Comparison of ENCODE assay signal across 22 cellular contexts in the genomic region with DNA sequence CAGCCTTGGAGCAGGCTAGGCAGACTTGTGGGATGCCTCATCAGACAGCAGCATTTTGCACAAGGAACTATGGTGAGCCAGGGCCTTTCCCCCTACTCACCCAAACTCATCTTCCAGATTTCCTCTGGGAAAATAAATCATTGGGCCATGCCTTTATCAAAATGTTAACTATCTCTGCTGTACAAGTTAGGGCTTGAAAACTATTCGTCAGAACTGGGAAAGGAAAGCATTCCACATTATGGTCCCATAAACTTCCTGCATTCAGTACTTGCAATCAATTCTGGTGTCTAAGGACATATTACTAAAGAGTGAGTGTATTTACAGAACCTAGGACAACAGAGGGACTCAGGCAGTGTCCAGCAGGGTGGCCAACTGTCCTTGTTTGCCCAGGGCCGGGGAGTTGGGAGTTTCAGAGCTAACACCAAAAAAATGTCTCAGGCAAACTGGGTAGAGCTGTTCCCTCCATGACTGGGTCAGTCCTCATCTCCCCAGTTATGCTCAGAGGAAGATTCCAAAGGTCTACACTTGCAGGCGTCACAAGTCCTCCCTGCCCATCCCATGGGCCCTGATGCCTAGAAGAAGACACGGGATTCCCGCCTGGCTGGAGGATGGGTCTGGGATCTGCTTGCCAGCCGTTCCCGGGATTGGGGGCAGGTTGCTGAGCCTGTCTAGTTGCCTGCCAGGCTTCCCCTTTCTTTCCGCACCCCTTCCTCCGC.
A peak's percentile ranks its signal among the peaks of the same experiment; 100 is the strongest.
DNase-seq lines count a peak whose midpoint lies in the region; ATAC-seq, FAIRE-seq and TF ChIP-seq lines count a peak whose summit lies in the region.
"Had no signal": no experiment of that assay in that cellular context is flagged by ENCODE, and none has a peak within 500 bp of the region (broad histone marks: within the 10 kb centered on the region; RNA-seq: fewer than 3 reads in every experiment).

No MANE protein-coding gene starts in this region.

- no peak overlapping the region for H3K4me3 ChIP-seq in ascending aorta
- no peak overlapping the region for H3K4me3 ChIP-seq in esophagus squamous epithelium
- no peak overlapping the region for H3K4me3 ChIP-seq in sigmoid colon
- no peak overlapping the region for H3K4me3 ChIP-seq in small intestine (ENCODE audit: low read depth in 1 of 2, low read length in 2 of 2)
- H3K4me3 ChIP-seq: BLaER1 treated with 17β-estradiol and CSF1 and Interleukin-3, amounts not matched to agents 10 nM and 100 nM; GM12878; SK-N-MC had no signal

- peak overlapping the region; percentile 82 to 85 for H3K27ac ChIP-seq in ascending aorta
- H3K27ac ChIP-seq in esophagus squamous epithelium = peak overlapping the region in 3 of 4 donors; percentile 67 to 75 (median 67)
- peak overlapping the region; percentile 67 to 88 (median 82) for H3K27ac ChIP-seq in sigmoid colon
- no peak overlapping the region for H3K27ac ChIP-seq in small intestine (ENCODE audit: low read depth in 1 of 2, low read length in 1 of 2)
- H3K27ac ChIP-seq: BLaER1 treated with 17β-estradiol and CSF1 and Interleukin-3, amounts not matched to agents 10 nM and 100 nM; SK-N-MC had no signal

- 81 to 82% methylated on average over 3 to 9 of the region's 9 CpGs for WGBS in esophagus squamous epithelium, 2 donors
- 94 to 95% methylated on average over 9 of the region's 9 CpGs for WGBS in sigmoid colon, 2 donors
- 89 to 94% (median 90%) methylated on average over 9 of the region's 9 CpGs for WGBS in small intestine, 3 donors

- no peak for TF ChIP-seq CTCF in ascending aorta (IDR thresholded peaks at IDR 0.05)
- TF ChIP-seq CTCF in esophagus squamous epithelium (IDR thresholded peaks at IDR 0.05) = no peak
- TF ChIP-seq CTCF in sigmoid colon (IDR thresholded peaks at IDR 0.05) = no peak

- H3K27me3 Mint-ChIP-seq in activated CD4-positive, alpha-beta memory T cell treated with anti-CD3 and anti-CD28 coated beads for 36 hours = peaks cover 4% of the 10 kb centered on the region

- H3K4me1 ChIP-seq in ascending aorta (peaks cover 0 to 22% of the 10 kb centered on the region in 2 donors), esophagus squamous epithelium (peaks cover 0 to 9% (median 7%) of the 10 kb centered on the region in 3 donors), sigmoid colon (peaks cover 0 to 37% (median 25%) of the 10 kb centered on the region in 4 donors), small intestine (ENCODE audit: control insufficient read depth in 2 of 2, insufficient read depth in 1 of 2, low read depth in 1 of 2, low read length in 1 of 2) (peaks cover 0 to 1% of the 10 kb centered on the region in 2 donors)
- H3K4me1 ChIP-seq: BLaER1 treated with 17β-estradiol and CSF1 and Interleukin-3, amounts not matched to agents 10 nM and 100 nM had no signal

- H3K9me3 ChIP-seq in ascending aorta (no peaks in the 10 kb centered on the region), esophagus squamous epithelium (no peaks in the 10 kb centered on the region), sigmoid colon (no peaks in the 10 kb centered on the region), small intestine (ENCODE audit: control insufficient read depth, low read depth) (no peaks in the 10 kb centered on the region)

- FAIRE-seq in small intestine (lab: Jason Lieb, UNC) = no peak
- FAIRE-seq: GM12878 had no signal

- DNase-seq in HPDE6-E6E7 (ENCODE audit: extremely low spot score) = peak; percentile 27
- no peak for DNase-seq in ascending aorta (ENCODE audit: low spot score in 2 of 2)
- no peak for DNase-seq in esophagus squamous epithelium (lab: John Stamatoyannopoulos, UW)
- DNase-seq in sigmoid colon = no peak
- DNase-seq in small intestine = no peak
- DNase-seq in activated CD4-positive, alpha-beta memory T cell treated with anti-CD3 and anti-CD28 coated beads for 36 hours = no peak
- DNase-seq in cortex of kidney (lab: John Stamatoyannopoulos, UW) = no peak
- DNase-seq: CD8-positive, alpha-beta memory T cell; DMS53; EL; NCI-H1092 treated with DMSO at 0.1 percent for 48 hours; NCI-H146; NCI-H2029 treated with DMSO at 0.1 percent for 48 hours; NCI-H2171 treated with DMSO at 0.1 percent for 48 hours; NCI-H446; NCI-H526 treated with DMSO at 0.1 percent for 48 hours; SHP77 had no signal

- H3K27me3 ChIP-seq in ascending aorta = no peaks in the 10 kb centered on the region
- H3K27me3 ChIP-seq in esophagus squamous epithelium = no peaks in the 10 kb centered on the region
- H3K27me3 ChIP-seq in sigmoid colon = no peaks in the 10 kb centered on the region
- H3K27me3 ChIP-seq in small intestine (ENCODE audit: control insufficient read depth in 2 of 2, insufficient read depth in 2 of 2, low read length in 2 of 2) = no peaks in the 10 kb centered on the region

- POLR2A ChIA-PET in activated CD4-positive, alpha-beta memory T cell treated with anti-CD3 and anti-CD28 coated beads for 36 hours (lab: Charles Lee) = no interaction called here

- no peak for ATAC-seq in HG03432 (IDR thresholded peaks at IDR 0.05; ENCODE audit: unreplicated experiment)
- ATAC-seq: GM12878, Panc1 had no signal

- H3K4me1 Mint-ChIP-seq in activated CD4-positive, alpha-beta memory T cell treated with anti-CD3 and anti-CD28 coated beads for 36 hours (ENCODE audit: low read depth) = no peaks in the 10 kb centered on the region
- H3K4me1 Mint-ChIP-seq: CD8-positive, alpha-beta memory T cell had no signal

- CTCF ChIA-PET in activated CD4-positive, alpha-beta memory T cell treated with anti-CD3 and anti-CD28 coated beads for 36 hours (lab: Charles Lee) = interaction anchor here (1.5 kb wide), 1 partner anchor 35 kb away, joined by 4 read pairs; no protein-coding TSS in a partner anchor

- H3K27ac Mint-ChIP-seq in activated CD4-positive, alpha-beta memory T cell treated with anti-CD3 and anti-CD28 coated beads for 36 hours = no peak overlapping the region

- H3K36me3 ChIP-seq in ascending aorta = peaks cover 14 to 23% of the 10 kb centered on the region in 2 donors
- peaks cover 0 to 4% (median 0%) of the 10 kb centered on the region in 3 donors for H3K36me3 ChIP-seq in esophagus squamous epithelium
- no peaks in the 10 kb centered on the region for H3K36me3 ChIP-seq in sigmoid colon
- no peaks in the 10 kb centered on the region for H3K36me3 ChIP-seq in small intestine (ENCODE audit: control insufficient read depth in 2 of 2, insufficient read depth in 2 of 2, low read length in 2 of 2)
- H3K36me3 ChIP-seq: BLaER1 treated with 17β-estradiol and CSF1 and Interleukin-3, amounts not matched to agents 10 nM and 100 nM had no signal

- H3K4me3 Mint-ChIP-seq in activated CD4-positive, alpha-beta memory T cell treated with anti-CD3 and anti-CD28 coated beads for 36 hours = no peak overlapping the region
- H3K4me3 Mint-ChIP-seq: CD8-positive, alpha-beta memory T cell had no signal

- peaks cover 1% of the 10 kb centered on the region for H3K36me3 Mint-ChIP-seq in activated CD4-positive, alpha-beta memory T cell treated with anti-CD3 and anti-CD28 coated beads for 36 hours

- intact Hi-C loops in ascending aorta (cut with DNase I) = loop anchor here (2.0 kb wide), 1 partner anchor 20 kb away; no protein-coding TSS in a partner anchor
- intact Hi-C loops in esophagus squamous epithelium (cut with DNase I) = no loop called here
- intact Hi-C loops in sigmoid colon (cut with DNase I) = no loop called here
- intact Hi-C loops in activated CD4-positive, alpha-beta memory T cell treated with anti-CD3 and anti-CD28 coated beads for 36 hours (cut with micrococcal nuclease) = no loop called here

- no peak for TF ChIP-seq EP300 in sigmoid colon (IDR thresholded peaks at IDR 0.05)

- no peaks in the 10 kb centered on the region for H3K9me3 Mint-ChIP-seq in activated CD4-positive, alpha-beta memory T cell treated with anti-CD3 and anti-CD28 coated beads for 36 hours

- TF ChIP-seq POLR2A in esophagus squamous epithelium (IDR thresholded peaks at IDR 0.05) (no peak), sigmoid colon (IDR thresholded peaks at IDR 0.05) (no peak)

Comparison
In these comparisons a context has a peak if more than half of its experiments do, and no peak if none do; other contexts are left out.
1. H3K27ac ChIP-seq: peak in ascending aorta (2 of 2), esophagus squamous epithelium (3 of 4) and sigmoid colon (4 of 4); none in small intestine (0 of 2).